ENCODE assay signal across 13 cellular contexts in genomic region chr21:42188663-42189062, GRCh38. TPM values are rescaled to one million over a fixed set of nuclear protein-coding genes. Genes with fewer than 3 reads are reported as not detected.
DNase-seq lines count a peak whose midpoint lies in the region; ATAC-seq and TF ChIP-seq lines count a peak whose summit lies in the region.
"Had no signal": no experiment of that assay in that cellular context is flagged by ENCODE, and none has a peak within 500 bp of the region (broad histone marks: within the 10 kb centered on the region; RNA-seq: fewer than 3 reads in every experiment).

No MANE protein-coding gene starts in this region.

- peaks cover 81% of the 10 kb centered on the region for H3K4me1 Mint-ChIP-seq in activated naive CD4-positive, alpha-beta T cell treated with anti-CD3 and anti-CD28 coated beads, Interleukin-2, amount 10 ng/mL, durations not matched to agents 7 days and 5 days

- CTCF ChIA-PET in activated naive CD4-positive, alpha-beta T cell treated with anti-CD3 and anti-CD28 coated beads, Interleukin-2, amount 10 ng/mL, durations not matched to agents 7 days and 5 days (lab: Charles Lee): interaction anchor here (0.8 to 2.2 kb wide), 5 partner anchors 12 to 71 kb away, joined by 3 to 8 read pairs (median 5); no protein-coding TSS in a partner anchor

- no peaks in the 10 kb centered on the region for H3K36me3 ChIP-seq in SU-DHL-6 (ENCODE audit: low read length)
- no peaks in the 10 kb centered on the region for H3K36me3 ChIP-seq in left lung
- no peaks in the 10 kb centered on the region for H3K36me3 ChIP-seq in stomach smooth muscle (ENCODE audit: control insufficient read depth in 2 of 2, insufficient read depth in 2 of 2, low read length in 2 of 2)
- H3K36me3 ChIP-seq: SJSA1 had no signal

- H3K9ac ChIP-seq in SU-DHL-6 (ENCODE audit: low read length) (peak overlapping the region; percentile 28; the same call in 1 of the 2 replicates), stomach smooth muscle (ENCODE audit: low read length in 2 of 2) (no peak overlapping the region)

- H3K27ac ChIP-seq in SU-DHL-6 (ENCODE audit: low read depth, low read length) (peak overlapping the region; percentile 86), left lung (peak overlapping the region; percentile 71 to 93), stomach smooth muscle (ENCODE audit: low read length) (peak overlapping the region; percentile 18)
- H3K27ac ChIP-seq: SJSA1 had no signal

- ATAC-seq in left lung (no peak), GM19324 (IDR thresholded peaks at IDR 0.05; ENCODE audit: low FRiP score, unreplicated experiment) (no peak)

- H3K27me3 Mint-ChIP-seq in activated naive CD4-positive, alpha-beta T cell treated with anti-CD3 and anti-CD28 coated beads, Interleukin-2, amount 10 ng/mL, durations not matched to agents 7 days and 5 days: peaks cover 12% of the 10 kb centered on the region

- TF ChIP-seq CTCF in SU-DHL-6 (IDR thresholded peaks at IDR 0.05; ENCODE audit: insufficient read depth, low read length, poor library complexity, severe bottlenecking) (no peak), left lung (IDR thresholded peaks at IDR 0.05) (no peak)

- H3K4me2 ChIP-seq in SU-DHL-6 (ENCODE audit: low read depth, low read length, poor library complexity, severe bottlenecking): peak overlapping the region; percentile 47

- peaks cover 9% of the 10 kb centered on the region for H3F3A ChIP-seq in SU-DHL-6 (ENCODE audit: insufficient read depth)

- peaks cover 23% of the 10 kb centered on the region for H3K9me3 Mint-ChIP-seq in activated naive CD4-positive, alpha-beta T cell treated with anti-CD3 and anti-CD28 coated beads, Interleukin-2, amount 10 ng/mL, durations not matched to agents 7 days and 5 days

- intact Hi-C loops in left lung (cut with DNase I): no loop called here

- H3K27me3 ChIP-seq in SU-DHL-6 (ENCODE audit: low read length): no peaks in the 10 kb centered on the region
- H3K27me3 ChIP-seq in left lung: no peaks in the 10 kb centered on the region
- peaks cover 3 to 4% of the 10 kb centered on the region in 2 donors for H3K27me3 ChIP-seq in stomach smooth muscle (ENCODE audit: control insufficient read depth in 1 of 2, insufficient read depth in 2 of 2, low read length in 2 of 2)
- H3K27me3 ChIP-seq: SJSA1 had no signal

- no peak for DNase-seq in activated naive CD4-positive, alpha-beta T cell treated with anti-CD3 and anti-CD28 coated beads, Interleukin-2, amount 10 ng/mL, durations not matched to agents 7 days and 5 days
- DNase-seq in activated naive CD4-positive, alpha-beta T cell treated with anti-CD3 and anti-CD28 coated beads, Interleukin-2, amount 50 U/mL, for 16 hours: no peak
- DNase-seq in left lung (no peak), occipital lobe (lab: John Stamatoyannopoulos, UW) (no peak), NCI-H146 (lab: John Stamatoyannopoulos, UW) (no peak)
- DNase-seq: cortex of kidney, HFFc6, IMR-90, NCI-H1930 had no signal

- H3K36me3 Mint-ChIP-seq in activated naive CD4-positive, alpha-beta T cell treated with anti-CD3 and anti-CD28 coated beads, Interleukin-2, amount 10 ng/mL, durations not matched to agents 7 days and 5 days: peaks cover 20% of the 10 kb centered on the region

- H3K9me2 ChIP-seq in SU-DHL-6 (replicated peaks; ENCODE audit: insufficient read depth, low read length): no peaks in the 10 kb centered on the region

- H3K4me1 ChIP-seq in left lung: peaks cover 9 to 52% of the 10 kb centered on the region in 2 donors
- H3K4me1 ChIP-seq in stomach smooth muscle (ENCODE audit: control insufficient read depth, insufficient read depth, low read length): peaks cover 4% of the 10 kb centered on the region

- H4K20me1 ChIP-seq in SU-DHL-6 (ENCODE audit: low read depth, low read length): no peaks in the 10 kb centered on the region

- peak overlapping the region; percentile 52 for H2AFZ ChIP-seq in SU-DHL-6 (ENCODE audit: low read depth, low read length, severe bottlenecking)

- no peaks in the 10 kb centered on the region for H3K79me2 ChIP-seq in SU-DHL-6 (ENCODE audit: insufficient read depth, low read length)

- peak overlapping the region; percentile 98 for H3K27ac Mint-ChIP-seq in activated naive CD4-positive, alpha-beta T cell treated with anti-CD3 and anti-CD28 coated beads, Interleukin-2, amount 10 ng/mL, durations not matched to agents 7 days and 5 days
- H3K27ac Mint-ChIP-seq: HFFc6 had no signal

- H3K9me3 ChIP-seq in SU-DHL-6 (ENCODE audit: insufficient read depth, low read length) (no peaks in the 10 kb centered on the region), left lung (no peaks in the 10 kb centered on the region), stomach smooth muscle (ENCODE audit: control insufficient read depth in 2 of 2, low read length in 2 of 2) (no peaks in the 10 kb centered on the region)
- H3K9me3 ChIP-seq: SJSA1 had no signal

- no peak overlapping the region for H3K4me3 ChIP-seq in SU-DHL-6 (ENCODE audit: insufficient read depth, low read length, poor library complexity, severe bottlenecking)
- no peak overlapping the region for H3K4me3 ChIP-seq in left lung
- no peak overlapping the region for H3K4me3 ChIP-seq in stomach smooth muscle (ENCODE audit: low read length in 2 of 2)
- H3K4me3 ChIP-seq: SJSA1 had no signal

- peak overlapping the region; percentile 55 for H3K4me3 Mint-ChIP-seq in activated naive CD4-positive, alpha-beta T cell treated with anti-CD3 and anti-CD28 coated beads, Interleukin-2, amount 10 ng/mL, durations not matched to agents 7 days and 5 days
- H3K4me3 Mint-ChIP-seq: HFFc6 had no signal

RNA-seq across cellular contexts. Expression of gene ABCG1, which starts 30.3 kb away (rescaled TPM):
- total RNA-seq in left lung: 10 to 100 TPM; 40.6 to 53.8 TPM
- total RNA-seq in occipital lobe: 16.1 TPM
- total RNA-seq: HFFc6 had no signal

Comparison
In these comparisons a context has a peak if more than half of its experiments do, and no peak if none do; other contexts are left out.
1. H3K27ac ChIP-seq: peak in every context shown above with its lines; median percentile 86 in SU-DHL-6; 82 in left lung; 18 in stomach smooth muscle.